25 cellular contexts compared by ENCODE assay signal in the genomic region with DNA sequence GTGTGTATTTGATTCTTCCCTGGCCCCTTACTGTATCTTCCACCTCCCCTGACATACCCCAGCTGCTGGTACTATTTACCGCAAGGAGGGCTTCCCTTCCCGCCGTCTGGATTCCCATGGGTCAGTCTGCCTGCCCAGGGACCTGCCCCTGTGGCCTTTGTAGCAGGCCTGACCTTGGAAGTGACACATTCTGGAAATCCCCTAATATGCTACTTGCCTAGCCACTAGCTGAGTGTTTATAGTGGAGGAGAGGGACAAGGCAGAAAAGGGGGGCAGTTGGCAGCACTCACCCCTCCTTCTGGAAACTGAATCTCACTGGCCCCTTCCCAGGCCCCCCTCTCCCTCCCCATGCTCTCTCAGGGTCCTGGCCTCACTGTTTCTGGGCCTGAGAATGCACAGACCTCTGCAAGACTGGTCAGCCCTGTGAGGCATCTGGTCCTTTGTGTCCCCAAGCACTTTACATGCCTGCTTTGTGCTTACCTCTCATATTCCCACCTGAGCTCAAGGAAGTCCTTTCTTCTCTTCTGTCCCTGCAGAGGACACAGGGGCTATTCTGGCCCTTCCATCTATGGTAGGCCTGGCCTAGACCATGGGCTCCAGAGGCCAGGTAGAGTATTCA. TPM values are rescaled to one million over a fixed set of nuclear protein-coding genes. Genes with fewer than 3 reads are reported as not detected.
DNase-seq lines count a peak whose midpoint lies in the region; ATAC-seq and TF ChIP-seq lines count a peak whose summit lies in the region.
"Had no signal": no experiment of that assay in that cellular context is flagged by ENCODE, and none has a peak within 500 bp of the region (broad histone marks: within the 10 kb centered on the region; RNA-seq: fewer than 3 reads in every experiment).

No MANE protein-coding gene starts in this region.

- WGBS in heart right ventricle, 2 donors: 31 to 34% methylated on average over 3 of the region's 3 CpGs

- peak in 1 of 2 donors; percentile 7 for DNase-seq in heart right ventricle
- DNase-seq in left ventricle myocardium inferior: no peak
- DNase-seq in dermis blood vessel endothelial cell: peak; percentile 10
- DNase-seq in lower lobe of right lung: no peak
- DNase-seq in T-helper 1 cell: no peak
- no peak for DNase-seq in HPDE6-E6E7 (ENCODE audit: extremely low spot score)
- DNase-seq in AG08396 (ENCODE audit: low spot score): no peak
- DNase-seq in foreskin fibroblast: no peak
- DNase-seq: activated B cell treated with CpG ODN at 0.5 μM for 24 hours; activated CD4-positive, alpha-beta memory T cell treated with anti-CD3 and anti-CD28 coated beads for 36 hours; activated effector memory CD4-positive, alpha-beta T cell treated with anti-CD3 and anti-CD28 coated beads, Interleukin-2, amount 50 U/mL, for 16 hours; activated naive CD8-positive, alpha-beta T cell treated with anti-CD3 and anti-CD28 coated beads, Interleukin-2, amount 50 U/mL, for 24 hours; BE2C; brain microvascular endothelial cell; Caco-2; H7; MM.1S; NCI-H1417 treated with DMSO at 0.1 percent for 48 hours; NCI-H2107; NCI-H510A; SK-N-SH; stimulated activated CD4-positive, alpha-beta T cell treated with anti-CD3 and anti-CD28 coated beads, Interleukin-4, amount 100 ng/mL, for 4 hours; stomach had no signal

- H3K27me3 ChIP-seq in heart right ventricle: no peaks in the 10 kb centered on the region
- H3K27me3 ChIP-seq in left ventricle myocardium inferior (ENCODE audit: low read depth): no peaks in the 10 kb centered on the region
- H3K27me3 ChIP-seq in lower lobe of right lung (ENCODE audit: low read depth): no peaks in the 10 kb centered on the region
- H3K27me3 ChIP-seq: stomach had no signal

- H3K4me3 ChIP-seq in heart right ventricle: no peak overlapping the region
- no peak overlapping the region for H3K4me3 ChIP-seq in left ventricle myocardium inferior
- H3K4me3 ChIP-seq in lower lobe of right lung: no peak overlapping the region
- no peak overlapping the region for H3K4me3 ChIP-seq in foreskin fibroblast (ENCODE audit: low read depth in 1 of 2, low read length in 2 of 2)
- H3K4me3 ChIP-seq: A549, coronary artery, stomach had no signal

- H3K36me3 ChIP-seq in heart right ventricle (no peaks in the 10 kb centered on the region), left ventricle myocardium inferior (no peaks in the 10 kb centered on the region), lower lobe of right lung (no peaks in the 10 kb centered on the region)
- H3K36me3 ChIP-seq: BE2C, brain microvascular endothelial cell, stomach had no signal

- peak; percentile 9 to 49 (median 35) for ATAC-seq in heart right ventricle
- ATAC-seq in lower lobe of right lung: peak; percentile 29 to 56
- ATAC-seq: activated naive CD8-positive, alpha-beta T cell treated with anti-CD3 and anti-CD28 coated beads, Interleukin-2, amount 50 U/mL, for 24 hours had no signal

- H3K4me1 ChIP-seq in heart right ventricle: peaks cover 0 to 15% (median 8%) of the 10 kb centered on the region in 9 donors
- peaks cover 15% of the 10 kb centered on the region for H3K4me1 ChIP-seq in left ventricle myocardium inferior
- H3K4me1 ChIP-seq in lower lobe of right lung: no peaks in the 10 kb centered on the region
- H3K4me1 ChIP-seq: A549, BE2C, Caco-2 had no signal

- no peak for TF ChIP-seq CTCF in heart right ventricle (IDR thresholded peaks at IDR 0.05)
- TF ChIP-seq CTCF in left ventricle myocardium inferior (IDR thresholded peaks at IDR 0.05; ENCODE audit: borderline replicate concordance): no peak
- no peak for TF ChIP-seq CTCF in lower lobe of right lung (IDR thresholded peaks at IDR 0.05)
- no peak for TF ChIP-seq CTCF in foreskin fibroblast (IDR thresholded peaks at IDR 0.05; ENCODE audit: low read depth, low read length)

- H3K9me3 ChIP-seq in heart right ventricle: no peaks in the 10 kb centered on the region
- H3K9me3 ChIP-seq in left ventricle myocardium inferior (replicated peaks): no peaks in the 10 kb centered on the region
- no peaks in the 10 kb centered on the region for H3K9me3 ChIP-seq in lower lobe of right lung
- H3K9me3 ChIP-seq: A549, BE2C, Caco-2, SK-N-SH, stomach had no signal

- H3K27ac ChIP-seq in heart right ventricle (no peak overlapping the region), left ventricle myocardium inferior (replicated peaks) (no peak overlapping the region), lower lobe of right lung (no peak overlapping the region)
- H3K27ac ChIP-seq: A549, brain microvascular endothelial cell, coronary artery, stomach had no signal

- intact Hi-C loops in heart right ventricle (cut with DNase I): no loop called here
- intact Hi-C loops in left ventricle myocardium inferior (cut with micrococcal nuclease): no loop called here
- intact Hi-C loops in lower lobe of right lung (cut with DNase I): no loop called here

RNA-seq across cellular contexts. Expression of gene CCL21, which starts 8.2 kb away (rescaled TPM):
- total RNA-seq in heart right ventricle (10 to 100 TPM in 7 of 10 donors, 1 to 10 TPM in 3; 1.3 to 31.1 (median 14.7) TPM), left ventricle myocardium inferior (6.2 TPM), dermis blood vessel endothelial cell (1.4 and 2.5 TPM in 2 replicates), lower lobe of right lung (138 TPM)
- polyA plus RNA-seq in heart right ventricle: 10 to 100 TPM; 21.7 to 44.5 TPM
- total RNA-seq: activated B cell treated with CpG ODN at 0.5 μM for 24 hours; activated CD4-positive, alpha-beta memory T cell treated with anti-CD3 and anti-CD28 coated beads for 36 hours; Caco-2; H7 had no signal
- polyA plus RNA-seq: A549, SK-N-SH had no signal

RNA-seq across cellular contexts. Expression of gene CCL19, which starts 27.0 kb away (rescaled TPM):
- total RNA-seq in heart right ventricle: 10 to 100 TPM in 1 of 10 donors, 1 to 10 TPM in 1, under 1 TPM in 3, not detected in 5; 0.47 to 19.9 (median 0.87) TPM
- 1 to 10 TPM; 1.6 to 4.9 TPM for polyA plus RNA-seq in heart right ventricle
- total RNA-seq in left ventricle myocardium inferior: 0.69 TPM
- total RNA-seq in dermis blood vessel endothelial cell: not detected in 2 replicates
- total RNA-seq in lower lobe of right lung: 2.4 TPM
- total RNA-seq: activated B cell treated with CpG ODN at 0.5 μM for 24 hours; activated CD4-positive, alpha-beta memory T cell treated with anti-CD3 and anti-CD28 coated beads for 36 hours; Caco-2; H7 had no signal
- polyA plus RNA-seq: A549, SK-N-SH had no signal

RNA-seq across cellular contexts. Expression of gene CCL27, which starts 55.6 kb away (rescaled TPM):
- total RNA-seq in heart right ventricle: under 1 TPM in 1 of 10 donors, not detected in 9; 0.44 TPM
- polyA plus RNA-seq in heart right ventricle: under 1 TPM in 1 of 2 donors, not detected in 1; 0.45 TPM
- total RNA-seq in left ventricle myocardium inferior: 0.41 TPM
- total RNA-seq in dermis blood vessel endothelial cell: not detected in 2 replicates
- not detected for total RNA-seq in lower lobe of right lung
- total RNA-seq: activated B cell treated with CpG ODN at 0.5 μM for 24 hours, Caco-2 had no signal
- polyA plus RNA-seq: SK-N-SH had no signal
